In genomic region chr5:172660974-172661373, GRCh38 we compare ENCODE assay signal across 15 cellular contexts. TPM values are rescaled to one million over a fixed set of nuclear protein-coding genes. Genes with fewer than 3 reads are reported as not detected.
DNase-seq lines count a peak whose midpoint lies in the region; TF ChIP-seq lines count a peak whose summit lies in the region.
"Had no signal": no experiment of that assay in that cellular context is flagged by ENCODE, and none has a peak within 500 bp of the region (broad histone marks: within the 10 kb centered on the region; RNA-seq: fewer than 3 reads in every experiment).

No MANE protein-coding gene starts in this region.

- TF ChIP-seq CTCF in Caco-2 (IDR thresholded peaks at IDR 0.05; ENCODE audit: insufficient read depth in 1 of 2, low read depth in 1 of 2, low read length in 1 of 2, severe bottlenecking in 1 of 2, unreplicated experiment in 1 of 2) (no peak), smooth muscle cell (IDR thresholded peaks at IDR 0.05; ENCODE audit: borderline replicate concordance, insufficient read depth, poor library complexity, severe bottlenecking) (no peak)

- H3K27ac ChIP-seq in caudate nucleus (ENCODE audit: low read depth, low read length) (peak overlapping the region; percentile 89), mesodermal cell (ENCODE audit: low read depth, low read length, severe bottlenecking) (peak overlapping the region; percentile 97), smooth muscle cell (ENCODE audit: low read depth) (peak overlapping the region; percentile 96)

- no peaks in the 10 kb centered on the region for H3K36me3 ChIP-seq in Caco-2 (ENCODE audit: control insufficient read depth, insufficient read depth, low read length)
- H3K36me3 ChIP-seq in mesodermal cell (ENCODE audit: control insufficient read depth, insufficient read depth, low read length): no peaks in the 10 kb centered on the region
- H3K36me3 ChIP-seq in smooth muscle cell (ENCODE audit: low read depth): no peaks in the 10 kb centered on the region
- H3K36me3 ChIP-seq in HAP-1 (replicated peaks): no peaks in the 10 kb centered on the region
- H3K36me3 ChIP-seq: BE2C had no signal

- CTCF ChIA-PET in Caco-2 (lab: Charles Lee): no interaction called here

- in situ Hi-C loops in HAP-1 (cut with MboI; ENCODE audit: low sequenced_read_pairs): no loop called here

- H3K27ac Mint-ChIP-seq in Caco-2 (ENCODE audit: unreplicated experiment): peak overlapping the region; percentile 83
- H3K27ac Mint-ChIP-seq: activated B cell treated with CpG ODN at 0.5 μM for 24 hours; activated naive CD8-positive, alpha-beta T cell treated with anti-CD3 and anti-CD28 coated beads for 36 hours; immature natural killer cell; naive thymus-derived CD4-positive, alpha-beta T cell had no signal

- H3K4me3 ChIP-seq in Caco-2 (ENCODE audit: low read depth, low read length) (no peak overlapping the region), mesodermal cell (ENCODE audit: extremely low read depth, insufficient read depth, low read length, poor library complexity, severe bottlenecking) (no peak overlapping the region), smooth muscle cell (no peak overlapping the region), HAP-1 (no peak overlapping the region)

- H3K9ac ChIP-seq in smooth muscle cell (ENCODE audit: low read depth): peak overlapping the region; percentile 52

- H3K27me3 Mint-ChIP-seq in Caco-2 (ENCODE audit: insufficient read depth, unreplicated experiment): no peaks in the 10 kb centered on the region
- H3K27me3 Mint-ChIP-seq: activated naive CD8-positive, alpha-beta T cell treated with anti-CD3 and anti-CD28 coated beads for 36 hours had no signal

- peaks cover 9% of the 10 kb centered on the region for H3K9me3 Mint-ChIP-seq in Caco-2 (ENCODE audit: unreplicated experiment)

- intact Hi-C loops in Caco-2 (cut with micrococcal nuclease; ENCODE audit: unreplicated experiment): loop anchor here (1.0 kb wide), 1 partner anchor 20 kb away; the partner anchor contains the start of gene NEURL1B

- POLR2A ChIA-PET in Caco-2 (lab: Charles Lee): interaction anchor here (0.6 kb wide), 1 partner anchor 15 kb away, joined by 6 read pairs; no protein-coding TSS in a partner anchor

- H3K4me2 ChIP-seq in smooth muscle cell: peak overlapping the region; percentile 52

- peaks cover 23% of the 10 kb centered on the region for H3K79me2 ChIP-seq in smooth muscle cell (ENCODE audit: low read depth)

- no peak overlapping the region for H3K4me3 Mint-ChIP-seq in Caco-2 (ENCODE audit: unreplicated experiment)
- H3K4me3 Mint-ChIP-seq: activated B cell treated with CpG ODN at 0.5 μM for 24 hours; activated naive CD8-positive, alpha-beta T cell treated with anti-CD3 and anti-CD28 coated beads for 36 hours; immature natural killer cell; naive thymus-derived CD4-positive, alpha-beta T cell had no signal

- H3K9me3 ChIP-seq in Caco-2: peaks cover 3% of the 10 kb centered on the region; the same call in 1 of the 2 replicates
- H3K9me3 ChIP-seq in mesodermal cell (ENCODE audit: control insufficient read depth, low read length): no peaks in the 10 kb centered on the region
- no peaks in the 10 kb centered on the region for H3K9me3 ChIP-seq in smooth muscle cell (replicated peaks; ENCODE audit: low read depth)
- no peaks in the 10 kb centered on the region for H3K9me3 ChIP-seq in HAP-1
- H3K9me3 ChIP-seq: BE2C had no signal

- DNase-seq in Caco-2 (no peak), caudate nucleus (lab: John Stamatoyannopoulos, UW) (no peak), smooth muscle cell (lab: John Stamatoyannopoulos, UW; ENCODE audit: unreplicated experiment) (no peak), HAP-1 (ENCODE audit: low spot score in 2 of 2) (no peak), SW 1271 (lab: John Stamatoyannopoulos, UW) (no peak), dermis blood vessel endothelial cell (no peak), DMS53 treated with DMSO at 0.1 percent for 48 hours (lab: John Stamatoyannopoulos, UW; ENCODE audit: unreplicated experiment) (no peak)
- DNase-seq: activated B cell treated with CpG ODN at 0.5 μM for 24 hours; activated CD8-positive, alpha-beta memory T cell treated with anti-CD3 and anti-CD28 coated beads, Interleukin-2, amount 50 U/mL, for 4 hours; activated naive CD8-positive, alpha-beta T cell treated with anti-CD3 and anti-CD28 coated beads for 36 hours; immature natural killer cell; naive thymus-derived CD4-positive, alpha-beta T cell; NCI-H226 had no signal

- BruUV-seq in Caco-2 (replicated peaks; lab: Mats Ljungman, UMichigan): no TSS peak

- no peaks in the 10 kb centered on the region for H3F3A ChIP-seq in smooth muscle cell (ENCODE audit: low read depth)

- no peaks in the 10 kb centered on the region for H4K20me1 ChIP-seq in smooth muscle cell (ENCODE audit: low read depth)

- H3K36me3 Mint-ChIP-seq in Caco-2 (ENCODE audit: insufficient read depth, unreplicated experiment): peaks cover 2% of the 10 kb centered on the region

- H3K4me1 ChIP-seq in Caco-2: peaks cover 27% of the 10 kb centered on the region
- H3K4me1 ChIP-seq in mesodermal cell (ENCODE audit: control insufficient read depth, insufficient read depth, low read length, poor library complexity, severe bottlenecking): peaks cover 33% of the 10 kb centered on the region
- peaks cover 21% of the 10 kb centered on the region for H3K4me1 ChIP-seq in smooth muscle cell (ENCODE audit: low read depth)
- H3K4me1 ChIP-seq in HAP-1: no peaks in the 10 kb centered on the region

- H2AFZ ChIP-seq in smooth muscle cell (ENCODE audit: low read depth): no peak overlapping the region

- 100% methylated on average over 1 to 2 of the region's 3 CpGs for WGBS in mesodermal cell (ENCODE audit: insufficient coverage in 2 of 2), 2 experiments
- WGBS in smooth muscle cell (ENCODE audit: low lambda C conversion rate): 97% methylated on average over 3 of the region's 3 CpGs

- H3K4me1 Mint-ChIP-seq in Caco-2 (ENCODE audit: low read depth, unreplicated experiment): peaks cover 7% of the 10 kb centered on the region
- H3K4me1 Mint-ChIP-seq: activated B cell treated with CpG ODN at 0.5 μM for 24 hours; activated naive CD8-positive, alpha-beta T cell treated with anti-CD3 and anti-CD28 coated beads for 36 hours; immature natural killer cell had no signal

- H3K27me3 ChIP-seq in Caco-2 (replicated peaks; ENCODE audit: control insufficient read depth, insufficient read depth, low read length): no peaks in the 10 kb centered on the region
- no peaks in the 10 kb centered on the region for H3K27me3 ChIP-seq in smooth muscle cell (ENCODE audit: low read depth)
- no peaks in the 10 kb centered on the region for H3K27me3 ChIP-seq in HAP-1 (ENCODE audit: low read depth)
- H3K27me3 ChIP-seq: BE2C had no signal

RNA-seq across cellular contexts. Expression of gene NEURL1B, which starts 19.9 kb away (rescaled TPM):
- total RNA-seq in Caco-2 (2022) (6.0 and 7.6 TPM in 2 replicates), smooth muscle cell (10.0 and 17.7 TPM in 2 replicates), dermis blood vessel endothelial cell (6.9 and 26.0 TPM in 2 replicates)
- 13.9 TPM for polyA plus RNA-seq in mesodermal cell (2013, experiment 1 of 2)
- 12.6 TPM for polyA plus RNA-seq in mesodermal cell (2013, experiment 2 of 2)
- 3.1 and 3.7 TPM in 2 replicates for polyA plus RNA-seq in smooth muscle cell
